ENCODE assay signal across 11 cellular contexts in genomic region chr10:17307149-17307548, GRCh38.
"Had no signal": no experiment of that assay in that cellular context is flagged by ENCODE, and none has a peak within 500 bp of the region (broad histone marks: within the 10 kb centered on the region; RNA-seq: fewer than 3 reads in every experiment).

No MANE protein-coding gene starts in this region.

- H3K27ac ChIP-seq: GM23248 had no signal

- H3K4me2 ChIP-seq: GM23338 had no signal

- H2AFZ ChIP-seq: GM23248, GM23338 had no signal

- ATAC-seq: GM23338, HCT116 had no signal

- H3K36me3 ChIP-seq: HAP-1 had no signal

- H3K27ac Mint-ChIP-seq: GM23338, H9, HFFc6 had no signal

- FAIRE-seq: H1, H54 had no signal

- DNase-seq: GM23248, GOT3, H7, H9, HCEC 1CT, HFFc6 had no signal

- H3K4me3 ChIP-seq: GM23248, GM23338, HAP-1 had no signal

- H3K4me1 ChIP-seq: HAP-1 had no signal

- H3K4me1 Mint-ChIP-seq: GM23338, H9 had no signal

- H3K4me3 Mint-ChIP-seq: GM23338, H9, HFFc6 had no signal

- H3K9me3 ChIP-seq: HAP-1 had no signal

- H3K9me3 Mint-ChIP-seq: GM23338, H9, HFFc6 had no signal

- H3K9ac ChIP-seq: GM23248 had no signal
